In the genomic region with DNA sequence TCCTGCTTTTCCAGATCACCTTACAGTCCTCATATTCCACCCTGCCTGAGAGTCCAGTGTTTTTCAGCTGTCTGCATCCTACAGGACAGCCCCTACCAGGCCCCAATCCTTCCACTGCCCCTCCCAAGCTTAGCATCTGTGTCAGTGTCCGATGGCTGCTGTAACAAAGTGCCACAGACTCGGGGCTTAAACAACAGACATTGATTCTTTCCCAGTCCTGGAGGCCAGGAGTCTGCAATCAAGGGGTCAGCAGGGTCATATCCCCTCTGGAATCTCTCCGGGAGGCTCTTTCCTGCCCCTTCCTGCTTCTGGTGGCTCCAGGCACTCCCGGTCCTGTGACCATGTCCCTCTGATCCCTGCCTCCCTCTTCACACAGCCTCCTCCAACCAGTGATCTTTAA, we compare ENCODE assay signal across 26 cellular contexts.
"Had no signal": no experiment of that assay in that cellular context is flagged by ENCODE, and none has a peak within 500 bp of the region (broad histone marks: within the 10 kb centered on the region; RNA-seq: fewer than 3 reads in every experiment).

No MANE protein-coding gene starts in this region.

- H3K27me3 Mint-ChIP-seq: activated B cell treated with CpG ODN at 0.5 μM for 24 hours; activated CD4-positive, alpha-beta memory T cell treated with anti-CD3 and anti-CD28 coated beads for 36 hours; activated CD4-positive, alpha-beta T cell treated with anti-CD3 and anti-CD28 coated beads, Interleukin-2, amount 10 ng/mL, durations not matched to agents 7 days and 5 days; central memory CD8-positive, alpha-beta T cell had no signal

- H3K9me3 Mint-ChIP-seq: activated B cell treated with CpG ODN at 0.5 μM for 24 hours; activated CD4-positive, alpha-beta memory T cell treated with anti-CD3 and anti-CD28 coated beads for 36 hours; activated CD4-positive, alpha-beta T cell treated with anti-CD3 and anti-CD28 coated beads, Interleukin-2, amount 10 ng/mL, durations not matched to agents 7 days and 5 days; activated naive CD8-positive, alpha-beta T cell treated with anti-CD3 and anti-CD28 coated beads, Interleukin-2, amount 50 U/mL, for 24 hours; activated T-helper 17 cell treated with anti-CD3 and anti-CD28 coated beads, Interleukin-2, amount 50 U/mL, for 72 hours; central memory CD8-positive, alpha-beta T cell; T-helper 1 cell treated with Interleukin-12 subunit alpha and Interleukin-12 subunit beta and Interleukin-4 antibody, amounts not matched to agents 30 μg/mL and 1 μg/mL, for 36 hours had no signal

- H3K36me3 ChIP-seq: ascending aorta, Peyer's patch, SJSA1 had no signal

- H3K4me3 ChIP-seq: ascending aorta, body of pancreas, Peyer's patch, SJSA1 had no signal

- H3K27ac Mint-ChIP-seq: activated B cell treated with CpG ODN at 0.5 μM for 24 hours; activated CD4-positive, alpha-beta memory T cell treated with anti-CD3 and anti-CD28 coated beads for 36 hours; activated CD4-positive, alpha-beta T cell treated with anti-CD3 and anti-CD28 coated beads, Interleukin-2, amount 10 ng/mL, durations not matched to agents 7 days and 5 days; activated naive CD8-positive, alpha-beta T cell treated with anti-CD3 and anti-CD28 coated beads, Interleukin-2, amount 50 U/mL, for 24 hours; activated T-helper 17 cell treated with anti-CD3 and anti-CD28 coated beads, Interleukin-2, amount 50 U/mL, for 72 hours; IgD-negative memory B cell; T-helper 1 cell treated with Interleukin-12 subunit alpha and Interleukin-12 subunit beta and Interleukin-4 antibody, amounts not matched to agents 30 μg/mL and 1 μg/mL, for 36 hours had no signal

- H3K4me3 Mint-ChIP-seq: activated B cell treated with CpG ODN at 0.5 μM for 24 hours; activated CD4-positive, alpha-beta memory T cell treated with anti-CD3 and anti-CD28 coated beads for 36 hours; activated CD4-positive, alpha-beta T cell treated with anti-CD3 and anti-CD28 coated beads, Interleukin-2, amount 10 ng/mL, durations not matched to agents 7 days and 5 days; activated naive CD8-positive, alpha-beta T cell treated with anti-CD3 and anti-CD28 coated beads, Interleukin-2, amount 50 U/mL, for 24 hours; activated T-helper 17 cell treated with anti-CD3 and anti-CD28 coated beads, Interleukin-2, amount 50 U/mL, for 72 hours; central memory CD8-positive, alpha-beta T cell; IgD-negative memory B cell; T-helper 1 cell treated with Interleukin-12 subunit alpha and Interleukin-12 subunit beta and Interleukin-4 antibody, amounts not matched to agents 30 μg/mL and 1 μg/mL, for 36 hours had no signal

- ATAC-seq: activated naive CD8-positive, alpha-beta T cell treated with anti-CD3 and anti-CD28 coated beads, Interleukin-2, amount 50 U/mL, for 24 hours; activated T-helper 17 cell treated with anti-CD3 and anti-CD28 coated beads, Interleukin-2, amount 50 U/mL, for 72 hours; body of pancreas had no signal

- DNase-seq: activated B cell treated with CpG ODN at 0.5 μM for 24 hours; activated CD4-positive, alpha-beta memory T cell treated with anti-CD3 and anti-CD28 coated beads for 36 hours; activated CD4-positive, alpha-beta T cell treated with anti-CD3 and anti-CD28 coated beads for 1 hour; activated CD4-positive, alpha-beta T cell treated with anti-CD3 and anti-CD28 coated beads, Interleukin-2, amount 10 ng/mL, durations not matched to agents 7 days and 5 days; activated CD8-positive, alpha-beta memory T cell treated with anti-CD3 and anti-CD28 coated beads for 24 hours; activated gamma-delta T cell; activated naive CD4-positive, alpha-beta T cell treated with anti-CD3 and anti-CD28 coated beads, Interleukin-2, amount 50 U/mL, for 16 hours; activated naive CD8-positive, alpha-beta T cell treated with anti-CD3 and anti-CD28 coated beads, Interleukin-2, amount 50 U/mL, for 24 hours; activated T-cell treated with anti-CD3 and anti-CD28 coated beads, Interleukin-2, amount 50 U/mL, for 48 hours; amniotic stem cell; body of pancreas; NCI-H1092; NCI-H1436; NCI-H1694 treated with DMSO at 0.1 percent for 48 hours; NCI-H2029 treated with DMSO at 0.1 percent for 48 hours; NCI-H345; NCI-H524; Peyer's patch; SHP77 had no signal

- H3K36me3 Mint-ChIP-seq: activated CD4-positive, alpha-beta memory T cell treated with anti-CD3 and anti-CD28 coated beads for 36 hours; IgD-negative memory B cell had no signal

- H3K4me2 ChIP-seq: KMS-11 had no signal

- H3K4me1 Mint-ChIP-seq: activated B cell treated with CpG ODN at 0.5 μM for 24 hours; activated CD4-positive, alpha-beta T cell treated with anti-CD3 and anti-CD28 coated beads, Interleukin-2, amount 10 ng/mL, durations not matched to agents 7 days and 5 days; activated naive CD8-positive, alpha-beta T cell treated with anti-CD3 and anti-CD28 coated beads, Interleukin-2, amount 50 U/mL, for 24 hours; activated T-helper 17 cell treated with anti-CD3 and anti-CD28 coated beads, Interleukin-2, amount 50 U/mL, for 72 hours; central memory CD8-positive, alpha-beta T cell; IgD-negative memory B cell had no signal

- H3K27ac ChIP-seq: ascending aorta, body of pancreas, KMS-11, Peyer's patch, SJSA1 had no signal

- H3K27me3 ChIP-seq: ascending aorta, body of pancreas, Peyer's patch had no signal

- H3K9ac ChIP-seq: KMS-11 had no signal

- H3K4me1 ChIP-seq: ascending aorta, body of pancreas, Peyer's patch, SJSA1 had no signal

- H3K9me3 ChIP-seq: ascending aorta, body of pancreas, Peyer's patch, SJSA1 had no signal
